17 cellular contexts compared by ENCODE assay signal in the genomic region with DNA sequence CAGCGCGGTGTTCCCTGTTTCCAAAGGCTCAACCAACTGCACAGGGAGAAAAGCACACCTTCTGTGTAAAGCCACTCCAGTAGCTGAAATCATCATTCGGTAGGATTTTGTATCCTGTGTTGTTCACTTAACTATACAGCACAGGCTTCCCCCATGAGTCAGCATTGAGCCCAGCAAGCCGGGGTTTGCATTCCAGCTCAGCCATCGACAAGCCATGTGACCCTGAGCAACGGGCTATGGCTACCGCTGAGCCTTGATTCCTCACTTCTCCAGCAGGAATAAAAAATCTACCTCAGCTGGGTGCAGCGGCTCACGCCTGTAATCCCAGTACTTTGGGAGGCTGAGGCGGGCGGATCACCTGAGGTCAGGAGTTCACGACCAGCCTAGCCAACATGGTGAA. TPM values are rescaled to one million over a fixed set of nuclear protein-coding genes. Genes with fewer than 3 reads are reported as not detected.
DNase-seq lines count a peak whose midpoint lies in the region; ATAC-seq and TF ChIP-seq lines count a peak whose summit lies in the region.
"Had no signal": no experiment of that assay in that cellular context is flagged by ENCODE, and none has a peak within 500 bp of the region (broad histone marks: within the 10 kb centered on the region; RNA-seq: fewer than 3 reads in every experiment).

No MANE protein-coding gene starts in this region.

- H3K9me3 Mint-ChIP-seq in GM23338 (no peaks in the 10 kb centered on the region), endodermal cell (no peaks in the 10 kb centered on the region)
- H3K9me3 Mint-ChIP-seq: activated T-cell treated with anti-CD3 and anti-CD28 coated beads, Interleukin-2, amount 50 U/mL, for 4 hours; natural killer cell treated with Interleukin-12 subunit alpha and Interleukin-12 subunit beta and Interleukin-15 and Interleukin-18, amount 100 ng/mL, for 72 hours had no signal

- H3K36me3 Mint-ChIP-seq in GM23338 (ENCODE audit: low read depth) (peaks cover 31% of the 10 kb centered on the region), endodermal cell (ENCODE audit: low read depth) (peaks cover 57% of the 10 kb centered on the region)
- H3K36me3 Mint-ChIP-seq: natural killer cell treated with Interleukin-12 subunit alpha and Interleukin-12 subunit beta and Interleukin-15 and Interleukin-18, amount 100 ng/mL, for 72 hours had no signal

- 80 to 90% methylated on average over 10 to 12 of the region's 12 CpGs for WGBS in endodermal cell (ENCODE audit: insufficient coverage in 1 of 2, insufficient read length in 1 of 2), 2 experiments
- 84 to 96% methylated on average over 10 to 12 of the region's 12 CpGs for whole genome bisulfite sequencing in body of pancreas, 2 donors

- H4K20me1 ChIP-seq in GM23338 (replicated peaks; ENCODE audit: insufficient read depth) (no peaks in the 10 kb centered on the region), osteoblast (ENCODE audit: insufficient read depth, low read length) (no peaks in the 10 kb centered on the region)

- H3K27ac ChIP-seq in GM23338 (ENCODE audit: low read depth) = no peak overlapping the region
- no peak overlapping the region for H3K27ac ChIP-seq in RWPE2 (ENCODE audit: poor library complexity, severe bottlenecking)
- H3K27ac ChIP-seq in endodermal cell (ENCODE audit: low read depth, low read length) = peak overlapping the region; percentile 8
- no peak overlapping the region for H3K27ac ChIP-seq in osteoblast (ENCODE audit: low read depth, low read length)
- H3K27ac ChIP-seq in body of pancreas = no peak overlapping the region
- H3K27ac ChIP-seq: KMS-11, spleen had no signal

- ATAC-seq in GM23338 (peak; percentile 80), RWPE2 (ENCODE audit: low read depth) (peak; percentile 68), HG03469 (IDR thresholded peaks at IDR 0.05; ENCODE audit: unreplicated experiment) (no peak), body of pancreas (no peak), HG02623 (IDR thresholded peaks at IDR 0.05; ENCODE audit: unreplicated experiment) (no peak)
- ATAC-seq: activated T-cell treated with anti-CD3 and anti-CD28 coated beads, Interleukin-2, amount 50 U/mL, for 4 hours; natural killer cell treated with Interleukin-12 subunit alpha and Interleukin-12 subunit beta and Interleukin-15 and Interleukin-18, amount 100 ng/mL, for 72 hours; Right ventricle myocardium inferior had no signal

- H3K27me3 Mint-ChIP-seq in GM23338 (ENCODE audit: insufficient read depth, low read depth, poor library complexity) (peaks cover 2% of the 10 kb centered on the region), endodermal cell (ENCODE audit: insufficient read depth) (no peaks in the 10 kb centered on the region)

- H3F3A ChIP-seq in GM23338 (replicated peaks; ENCODE audit: low read depth) = no peaks in the 10 kb centered on the region

- no peak overlapping the region for H3K4me3 ChIP-seq in GM23338
- H3K4me3 ChIP-seq in RWPE2 (ENCODE audit: severe bottlenecking) = no peak overlapping the region
- H3K4me3 ChIP-seq in endodermal cell (ENCODE audit: low read length) = no peak overlapping the region
- H3K4me3 ChIP-seq in osteoblast (ENCODE audit: insufficient read depth, low read length) = no peak overlapping the region
- no peak overlapping the region for H3K4me3 ChIP-seq in body of pancreas
- H3K4me3 ChIP-seq: spleen had no signal

- TF ChIP-seq POLR2A in body of pancreas (IDR thresholded peaks at IDR 0.05) = no peak

- peak; percentile 54 for DNase-seq in GM23338 (ENCODE audit: low spot score)
- DNase-seq in RWPE2 (ENCODE audit: low spot score) = no peak
- DNase-seq in endodermal cell = peak; percentile 81
- peak; percentile 92 for DNase-seq in osteoblast (ENCODE audit: insufficient read length, low spot score, missing footprints)
- no peak for DNase-seq in activated T-cell treated with anti-CD3 and anti-CD28 coated beads, Interleukin-2, amount 50 U/mL, for 48 hours
- no peak for DNase-seq in body of pancreas
- DNase-seq: activated T-cell treated with anti-CD3 and anti-CD28 coated beads, Interleukin-2, amount 50 U/mL, for 4 hours; NCI-H345; spleen had no signal

- H3K36me3 ChIP-seq in GM23338 (ENCODE audit: insufficient read depth) (no peaks in the 10 kb centered on the region), RWPE2 (ENCODE audit: low read depth) (no peaks in the 10 kb centered on the region), endodermal cell (ENCODE audit: control insufficient read depth, insufficient read depth, low read length) (peaks cover 14% of the 10 kb centered on the region), osteoblast (ENCODE audit: insufficient read depth, low read length) (peaks cover under 1% of the 10 kb centered on the region), body of pancreas (replicated peaks in 1 of 2; ENCODE audit: insufficient read depth in 1 of 2, low read depth in 2 of 2) (peaks cover 0 to 5% of the 10 kb centered on the region in 2 donors)
- H3K36me3 ChIP-seq: spleen had no signal

- intact Hi-C loops in body of pancreas (cut with DNase I) = no loop called here

- H3K4me1 Mint-ChIP-seq in GM23338 (no peaks in the 10 kb centered on the region; the same call in 2 of the 3 replicates), endodermal cell (no peaks in the 10 kb centered on the region)

- TF ChIP-seq CTCF in GM23338 (conservative IDR thresholded peaks at IDR 0.05; ENCODE audit: low read depth in 2 of 2) (no peak), RWPE2 (IDR thresholded peaks at IDR 0.05; ENCODE audit: poor library complexity, severe bottlenecking) (no peak), endodermal cell (conservative IDR thresholded peaks at IDR 0.05) (no peak), osteoblast (IDR thresholded peaks at IDR 0.05; ENCODE audit: extremely low read depth, low read depth, low read length) (no peak), body of pancreas (IDR thresholded peaks at IDR 0.05) (no peak)

- H3K9me3 ChIP-seq in RWPE2 (ENCODE audit: severe bottlenecking) (no peaks in the 10 kb centered on the region), endodermal cell (ENCODE audit: control insufficient read depth, low read length) (no peaks in the 10 kb centered on the region), osteoblast (ENCODE audit: low read depth, low read length) (no peaks in the 10 kb centered on the region), body of pancreas (no peaks in the 10 kb centered on the region)
- H3K9me3 ChIP-seq: spleen had no signal

- H3K79me2 ChIP-seq in GM23338 (replicated peaks; ENCODE audit: insufficient read depth) = no peaks in the 10 kb centered on the region
- H3K79me2 ChIP-seq in osteoblast (ENCODE audit: insufficient read depth, low read length) = no peaks in the 10 kb centered on the region

- no peak overlapping the region for H3K4me3 Mint-ChIP-seq in GM23338
- no peak overlapping the region for H3K4me3 Mint-ChIP-seq in endodermal cell
- H3K4me3 Mint-ChIP-seq: activated T-cell treated with anti-CD3 and anti-CD28 coated beads, Interleukin-2, amount 50 U/mL, for 4 hours; natural killer cell treated with Interleukin-12 subunit alpha and Interleukin-12 subunit beta and Interleukin-15 and Interleukin-18, amount 100 ng/mL, for 72 hours had no signal

- H3K4me2 ChIP-seq in GM23338 = no peak overlapping the region
- H3K4me2 ChIP-seq in osteoblast (ENCODE audit: insufficient read depth, low read length) = no peak overlapping the region
- H3K4me2 ChIP-seq: KMS-11 had no signal

- no peaks in the 10 kb centered on the region for H3K9me2 ChIP-seq in GM23338 (ENCODE audit: insufficient read depth)

- H3K27ac Mint-ChIP-seq in GM23338 (peak overlapping the region; percentile 89), endodermal cell (peak overlapping the region; percentile 44)
- H3K27ac Mint-ChIP-seq: natural killer cell treated with Interleukin-12 subunit alpha and Interleukin-12 subunit beta and Interleukin-15 and Interleukin-18, amount 100 ng/mL, for 72 hours had no signal

- H3K9ac ChIP-seq in endodermal cell (ENCODE audit: extremely low read depth, low read length, poor library complexity, severe bottlenecking) = no peak overlapping the region
- H3K9ac ChIP-seq: KMS-11 had no signal

- H2AFZ ChIP-seq in GM23338 (no peak overlapping the region), osteoblast (ENCODE audit: low read length) (peak overlapping the region; percentile 41)

- H3K27me3 ChIP-seq in GM23338 (ENCODE audit: insufficient read depth) = no peaks in the 10 kb centered on the region
- H3K27me3 ChIP-seq in RWPE2 (ENCODE audit: insufficient read depth, poor library complexity, severe bottlenecking) = no peaks in the 10 kb centered on the region
- H3K27me3 ChIP-seq in endodermal cell (ENCODE audit: control insufficient read depth, insufficient read depth, low read length, poor library complexity, severe bottlenecking) = no peaks in the 10 kb centered on the region
- H3K27me3 ChIP-seq in osteoblast (ENCODE audit: insufficient read depth, low read length) = no peaks in the 10 kb centered on the region
- H3K27me3 ChIP-seq in body of pancreas = no peaks in the 10 kb centered on the region
- H3K27me3 ChIP-seq: spleen had no signal

- H3K4me1 ChIP-seq in GM23338 (ENCODE audit: insufficient read depth) (no peaks in the 10 kb centered on the region), RWPE2 (ENCODE audit: insufficient read depth, poor library complexity, severe bottlenecking) (no peaks in the 10 kb centered on the region), endodermal cell (ENCODE audit: control insufficient read depth, insufficient read depth, low read length) (no peaks in the 10 kb centered on the region), osteoblast (ENCODE audit: insufficient read depth, low read length) (peaks cover 3% of the 10 kb centered on the region), body of pancreas (no peaks in the 10 kb centered on the region)

RNA-seq across cellular contexts. Expression of a gene that starts 44.1 kb away (rescaled TPM):
- total RNA-seq in GM23338 (2014; rRNA removed; shearing (Covaris generic)) = 0.35 and 1.3 TPM in 2 replicates
- 0.10 and 0.50 TPM in 2 replicates for polyA plus RNA-seq in GM23338 (2016; fragmentation: Nextera tagmentation; extraction: Ambion mirVana)
- total RNA-seq in endodermal cell = under 1 TPM; 0.29 to 0.44 TPM
- polyA plus RNA-seq in endodermal cell (2013, experiment 1 of 2) = 0.46 TPM
- polyA plus RNA-seq in endodermal cell (2013, experiment 2 of 2) = not detected
- under 0.01 TPM in 2 replicates for total RNA-seq in osteoblast
- not detected for total RNA-seq in body of pancreas
- total RNA-seq: activated T-cell treated with anti-CD3 and anti-CD28 coated beads, Interleukin-2, amount 50 U/mL, for 4 hours; cardiac septum; Right ventricle myocardium inferior; spleen had no signal
- polyA plus RNA-seq: spleen had no signal

RNA-seq across cellular contexts. Expression of a gene that starts 44.3 kb away (rescaled TPM):
- total RNA-seq in GM23338 (2014; rRNA removed; shearing (Covaris generic)) = 0.08 TPM in 1 of 2 replicates, not detected in the other
- 0.14 and 0.89 TPM in 2 replicates for polyA plus RNA-seq in GM23338 (2016; fragmentation: Nextera tagmentation; extraction: Ambion mirVana)
- total RNA-seq in endodermal cell (not detected), osteoblast (not detected in 2 replicates), body of pancreas (not detected)
- not detected for polyA plus RNA-seq in endodermal cell (2013, experiment 1 of 2)
- polyA plus RNA-seq in endodermal cell (2013, experiment 2 of 2) = not detected
- total RNA-seq: activated T-cell treated with anti-CD3 and anti-CD28 coated beads, Interleukin-2, amount 50 U/mL, for 4 hours; cardiac septum; epithelial cell of proximal tubule; natural killer cell treated with Interleukin-12 subunit alpha and Interleukin-12 subunit beta and Interleukin-15 and Interleukin-18, amount 100 ng/mL, for 72 hours; Right ventricle myocardium inferior; spleen had no signal
- polyA plus RNA-seq: keratinocyte had no signal

Comparison
In these comparisons a context has a peak if more than half of its experiments do, and no peak if none do; other contexts are left out.
1. ATAC-seq: peak in GM23338 (single experiment) and RWPE2 (single experiment); none in HG03469 (single experiment), body of pancreas (single experiment) and HG02623 (single experiment).
2. DNase-seq: peak in GM23338 (single experiment), endodermal cell (single experiment) and osteoblast (single experiment); none in RWPE2 (single experiment), activated T-cell treated with anti-CD3 and anti-CD28 coated beads, Interleukin-2, amount 50 U/mL, for 48 hours (0 of 2) and body of pancreas (0 of 4).